ENCODE assay signal across 8 cellular contexts in genomic region chr7:32489788-32490126, GRCh38. TPM values are rescaled to one million over a fixed set of nuclear protein-coding genes. Genes with fewer than 3 reads are reported as not detected.
DNase-seq lines count a peak whose midpoint lies in the region; ATAC-seq, FAIRE-seq and TF ChIP-seq lines count a peak whose summit lies in the region.

No MANE protein-coding gene starts in this region.

- peak overlapping the region; percentile 89 for H3K4me3 ChIP-seq in LNCaP clone FGC (ENCODE audit: low read depth, low read length)

- ATAC-seq in GM19463 (IDR thresholded peaks at IDR 0.05; ENCODE audit: unreplicated experiment), result peak; percentile 16
- no peak for ATAC-seq in left lobe of liver

- H3K27ac Mint-ChIP-seq in endothelial cell (ENCODE audit: unreplicated experiment), result peak overlapping the region; percentile 95
- peak overlapping the region; percentile 92 for H3K27ac Mint-ChIP-seq in progenitor cell of endocrine pancreas

- DNase-seq in LNCaP clone FGC (ENCODE audit: low read depth) (no peak), endothelial cell (ENCODE audit: low spot score) (no peak), progenitor cell of endocrine pancreas (ENCODE audit: low spot score, unreplicated experiment) (no peak), left lobe of liver (ENCODE audit: low spot score) (no peak), NCI-H226 (no peak), hippocampal formation (lab: John Stamatoyannopoulos, UW) (no peak), RCC 7860 (ENCODE audit: low spot score) (no peak)

- peaks cover 5% of the 10 kb centered on the region for H3K27me3 Mint-ChIP-seq in endothelial cell (ENCODE audit: unreplicated experiment)
- no peaks in the 10 kb centered on the region for H3K27me3 Mint-ChIP-seq in progenitor cell of endocrine pancreas

- H3K4me3 Mint-ChIP-seq in endothelial cell (ENCODE audit: unreplicated experiment), result peak overlapping the region; percentile 89
- peak overlapping the region; percentile 83 for H3K4me3 Mint-ChIP-seq in progenitor cell of endocrine pancreas (ENCODE audit: low read depth)

- peaks cover under 1% of the 10 kb centered on the region for H3K4me1 Mint-ChIP-seq in endothelial cell (ENCODE audit: unreplicated experiment)
- peaks cover 13% of the 10 kb centered on the region for H3K4me1 Mint-ChIP-seq in progenitor cell of endocrine pancreas (ENCODE audit: low read depth)

- no peaks in the 10 kb centered on the region for H3K9me3 Mint-ChIP-seq in endothelial cell (ENCODE audit: unreplicated experiment)
- no peaks in the 10 kb centered on the region for H3K9me3 Mint-ChIP-seq in progenitor cell of endocrine pancreas (ENCODE audit: low read depth)

- peaks cover under 1% of the 10 kb centered on the region for H3K36me3 Mint-ChIP-seq in endothelial cell (ENCODE audit: low read depth, unreplicated experiment)
- peaks cover 11% of the 10 kb centered on the region for H3K36me3 Mint-ChIP-seq in progenitor cell of endocrine pancreas (ENCODE audit: insufficient read depth)

- no peak for TF ChIP-seq CTCF in LNCaP clone FGC (IDR thresholded peaks at IDR 0.05; ENCODE audit: control insufficient read depth, extremely low read depth, insufficient read depth)
- TF ChIP-seq CTCF in endothelial cell (IDR thresholded peaks at IDR 0.05; ENCODE audit: unreplicated experiment), result no peak
- TF ChIP-seq CTCF in progenitor cell of endocrine pancreas (IDR thresholded peaks at IDR 0.05; ENCODE audit: unreplicated experiment), result no peak

- FAIRE-seq in RCC 7860 (lab: Jason Lieb, UNC), result no peak

RNA-seq across cellular contexts. Expression of gene LSM5, which starts 0.4 kb away (rescaled TPM):
- 50.5 TPM for total RNA-seq in endothelial cell (ENCODE audit: unreplicated experiment)
- 76.9 and 78.1 TPM in 2 replicates for total RNA-seq in progenitor cell of endocrine pancreas
- total RNA-seq in left lobe of liver, result 20.5 TPM

RNA-seq across cellular contexts. Expression of gene AVL9, which starts 5.5 kb away (rescaled TPM):
- total RNA-seq in endothelial cell (ENCODE audit: unreplicated experiment), result 43.7 TPM
- total RNA-seq in progenitor cell of endocrine pancreas, result 50.2 and 50.7 TPM in 2 replicates
- 17.1 TPM for total RNA-seq in left lobe of liver
